Comparison of ENCODE assay signal across 39 cellular contexts in the genomic region with DNA sequence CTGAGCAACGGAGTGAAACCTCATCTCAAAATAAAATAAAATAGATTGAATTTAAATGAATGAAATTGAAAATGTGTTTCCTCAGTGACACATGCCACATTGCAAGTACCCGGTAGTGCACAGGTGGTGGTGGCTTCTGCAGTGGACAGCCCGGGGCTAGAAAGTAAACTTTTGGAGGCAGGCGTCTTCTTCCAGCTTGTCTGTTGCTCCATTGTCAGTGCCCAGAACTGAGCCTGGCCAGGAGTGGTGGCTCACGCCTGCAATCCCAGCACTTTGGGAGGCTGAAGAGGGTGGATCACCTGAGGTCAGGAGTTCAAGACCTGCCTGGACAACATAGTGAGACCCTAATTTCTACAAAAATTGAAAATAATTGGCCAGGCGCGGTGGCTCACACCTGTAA. TPM values are rescaled to one million over a fixed set of nuclear protein-coding genes. Genes with fewer than 3 reads are reported as not detected.
"Had no signal": no experiment of that assay in that cellular context is flagged by ENCODE, and none has a peak within 500 bp of the region (broad histone marks: within the 10 kb centered on the region; RNA-seq: fewer than 3 reads in every experiment).

No MANE protein-coding gene starts in this region.

- H3K36me3 ChIP-seq: MG63 had no signal

- DNase-seq: Kasumi-1, MG63, MM.1S, MV-4-11, NCI-H1048, NCI-H1092, NCI-H1092 treated with DMSO at 0.1 percent for 48 hours, NCI-H1105, NCI-H1105 treated with DMSO at 0.1 percent for 48 hours, NCI-H1417, NCI-H1417 treated with DMSO at 0.1 percent for 48 hours, NCI-H1436, NCI-H1436 treated with DMSO at 0.1 percent for 48 hours, NCI-H146, NCI-H1694, NCI-H1694 treated with DMSO at 0.1 percent for 48 hours, NCI-H187, NCI-H187 treated with DMSO at 0.1 percent for 48 hours, NCI-H1930, NCI-H2029, NCI-H2029 treated with DMSO at 0.1 percent for 48 hours, NCI-H2081, NCI-H2081 treated with DMSO at 0.1 percent for 48 hours, NCI-H2107, NCI-H2171, NCI-H2171 treated with DMSO at 0.1 percent for 48 hours, NCI-H2227 treated with DMSO at 0.1 percent for 48 hours, NCI-H226, NCI-H345, NCI-H446, NCI-H446 treated with DMSO at 0.1 percent for 48 hours, NCI-H510A, NCI-H510A treated with DMSO at 0.1 percent for 48 hours, NCI-H524, NCI-H524 treated with DMSO at 0.1 percent for 48 hours, NCI-H526 had no signal

- H3K4me3 ChIP-seq: MG63 had no signal

- H3K27me3 ChIP-seq: MG63 had no signal

RNA-seq across cellular contexts. Expression of gene MYH14, which starts 5.7 kb away (rescaled TPM):
- total RNA-seq: LHCN-M2, M059J had no signal

RNA-seq across cellular contexts. Expression of gene IZUMO2, which starts 46.0 kb away (rescaled TPM):
- total RNA-seq: LHCN-M2, M059J, NCI-H460 had no signal
